In the genomic region with DNA sequence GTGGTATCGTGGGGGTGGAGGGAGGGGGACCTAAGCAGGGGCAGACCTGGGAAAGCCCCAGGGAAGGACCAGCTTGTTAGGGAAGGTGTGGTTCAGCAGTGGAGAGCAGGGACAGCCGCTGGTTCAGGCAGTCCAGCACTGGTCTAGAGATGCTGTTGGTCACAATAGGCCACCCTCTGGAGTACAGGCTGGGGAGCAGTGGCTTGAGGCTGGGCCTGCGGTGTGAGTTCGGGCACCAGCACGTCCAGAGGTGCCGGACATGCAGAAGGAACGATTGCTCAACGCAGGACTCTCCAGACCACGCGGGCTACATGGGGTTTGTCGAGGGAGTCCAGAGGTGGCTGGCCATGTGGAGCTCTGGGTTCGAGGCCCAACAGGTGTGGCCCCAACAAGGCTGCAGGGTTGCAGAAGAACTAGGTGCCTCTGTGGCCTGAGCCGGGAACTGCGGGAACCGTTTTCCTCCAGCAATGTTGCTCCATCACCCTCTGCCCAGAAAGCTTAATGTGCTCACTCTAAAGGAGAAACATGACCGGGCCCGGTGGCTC, we compare ENCODE assay signal across 36 cellular contexts.
"Had no signal": no experiment of that assay in that cellular context is flagged by ENCODE, and none has a peak within 500 bp of the region (broad histone marks: within the 10 kb centered on the region; RNA-seq: fewer than 3 reads in every experiment).

No MANE protein-coding gene starts in this region.

- FAIRE-seq: colon, frontal cortex had no signal

- H3K4me3 ChIP-seq: adrenal gland, body of pancreas, heart left ventricle had no signal

- H3K27me3 Mint-ChIP-seq: activated B cell treated with CpG ODN at 0.5 μM for 24 hours; activated CD8-positive, alpha-beta memory T cell treated with anti-CD3 and anti-CD28 coated beads, Interleukin-2, amount 10 ng/mL, durations not matched to agents 7 days and 5 days; activated naive CD4-positive, alpha-beta T cell treated with anti-CD3 and anti-CD28 coated beads, Interleukin-2, amount 50 U/mL, for 24 hours; activated naive CD8-positive, alpha-beta T cell treated with anti-CD3 and anti-CD28 coated beads for 36 hours; activated naive CD8-positive, alpha-beta T cell treated with anti-CD3 and anti-CD28 coated beads, Interleukin-2, amount 50 U/mL, for 24 hours; T-helper 17 cell had no signal

- H3K27ac ChIP-seq: adrenal gland, body of pancreas, heart left ventricle, WERI-Rb-1 had no signal

- DNase-seq: activated B cell treated with CpG ODN at 0.5 μM for 24 hours; activated CD4-positive, alpha-beta T cell treated with anti-CD3 and anti-CD28 coated beads for 48 hours; activated CD4-positive, alpha-beta T cell treated with anti-CD3 and anti-CD28 coated beads, Interleukin-2, amount 50 U/mL, for 1 hour; activated CD4-positive, alpha-beta T cell treated with anti-CD3 and anti-CD28 coated beads, Interleukin-2, amount 50 U/mL, for 48 hours; activated CD8-positive, alpha-beta memory T cell treated with anti-CD3 and anti-CD28 coated beads, Interleukin-2, amount 10 ng/mL, durations not matched to agents 7 days and 5 days; activated CD8-positive, alpha-beta memory T cell treated with anti-CD3 and anti-CD28 coated beads, Interleukin-2, amount 50 U/mL, for 4 hours; activated CD8-positive, alpha-beta T cell treated with anti-CD3 and anti-CD28 coated beads, Interleukin-2, amount 10 ng/mL, durations not matched to agents 7 days and 5 days; activated effector memory CD4-positive, alpha-beta T cell treated with anti-CD3 and anti-CD28 coated beads, Interleukin-2, amount 50 U/mL, for 16 hours; activated naive CD4-positive, alpha-beta T cell treated with anti-CD3 and anti-CD28 coated beads for 36 hours; activated naive CD8-positive, alpha-beta T cell treated with anti-CD3 and anti-CD28 coated beads for 36 hours; activated naive CD8-positive, alpha-beta T cell treated with anti-CD3 and anti-CD28 coated beads, Interleukin-2, amount 50 U/mL, for 24 hours; activated T-cell treated with anti-CD3 and anti-CD28 coated beads, Interleukin-2, amount 50 U/mL, for 1 hour; activated T-cell treated with anti-CD3 and anti-CD28 coated beads, Interleukin-2, amount 50 U/mL, for 48 hours; amygdala; aorta; body of pancreas; cortex of kidney; dermis blood vessel endothelial cell; effector CD4-positive, alpha-beta T cell; effector memory CD8-positive, alpha-beta T cell; erythroblast; foreskin fibroblast; glutamatergic neuron; heart left ventricle; T-helper 1 cell; T-helper 17 cell; T1000; WERI-Rb-1 had no signal

- H3K4me1 Mint-ChIP-seq: activated B cell treated with CpG ODN at 0.5 μM for 24 hours had no signal

- H3K27me3 ChIP-seq: adrenal gland, body of pancreas, heart left ventricle had no signal

- H3K4me1 ChIP-seq: adrenal gland, body of pancreas, heart left ventricle had no signal

- H3K9me3 ChIP-seq: adrenal gland, body of pancreas had no signal

- H3K9me3 Mint-ChIP-seq: activated naive CD4-positive, alpha-beta T cell treated with anti-CD3 and anti-CD28 coated beads, Interleukin-2, amount 50 U/mL, for 24 hours had no signal

- ATAC-seq: activated CD4-positive, CD25-positive, alpha-beta regulatory T cell treated with anti-CD3 and anti-CD28 coated beads, Interleukin-2, amount 50 U/mL, for 24 hours; activated CD8-positive, alpha-beta memory T cell treated with anti-CD3 and anti-CD28 coated beads, Interleukin-2, amount 10 ng/mL, durations not matched to agents 7 days and 5 days; activated CD8-positive, alpha-beta T cell treated with anti-CD3 and anti-CD28 coated beads, Interleukin-2, amount 10 ng/mL, durations not matched to agents 7 days and 5 days; activated naive CD8-positive, alpha-beta T cell treated with anti-CD3 and anti-CD28 coated beads, Interleukin-2, amount 50 U/mL, for 24 hours; body of pancreas; effector memory CD8-positive, alpha-beta T cell; heart left ventricle; T-helper 17 cell had no signal

- H3K36me3 ChIP-seq: adrenal gland, heart left ventricle, WERI-Rb-1 had no signal

- H3K4me3 Mint-ChIP-seq: activated B cell treated with CpG ODN at 0.5 μM for 24 hours; activated CD8-positive, alpha-beta memory T cell treated with anti-CD3 and anti-CD28 coated beads, Interleukin-2, amount 10 ng/mL, durations not matched to agents 7 days and 5 days; activated CD8-positive, alpha-beta T cell treated with anti-CD3 and anti-CD28 coated beads, Interleukin-2, amount 10 ng/mL, durations not matched to agents 7 days and 5 days; activated naive CD4-positive, alpha-beta T cell treated with anti-CD3 and anti-CD28 coated beads for 36 hours; activated naive CD4-positive, alpha-beta T cell treated with anti-CD3 and anti-CD28 coated beads, Interleukin-2, amount 50 U/mL, for 24 hours; activated naive CD8-positive, alpha-beta T cell treated with anti-CD3 and anti-CD28 coated beads for 36 hours; activated naive CD8-positive, alpha-beta T cell treated with anti-CD3 and anti-CD28 coated beads, Interleukin-2, amount 50 U/mL, for 24 hours; activated T-helper 1 cell treated with anti-CD3 and anti-CD28 coated beads, Interleukin-12 subunit alpha, Interleukin-12 subunit beta, Interleukin-2, Interleukin-4 antibody, amounts not matched to agents 30 ng/mL and 10 ng/mL and 1 ng/mL, durations not matched to agents 14 hours and 24 hours and 36 hours; effector memory CD8-positive, alpha-beta T cell; T-helper 17 cell; T-helper 2 cell treated with Interferon-gamma antibody and Interleukin-4, amounts not matched to agents 5 μg/mL and 100 μg/mL, for 36 hours had no signal

- H3K27ac Mint-ChIP-seq: activated B cell treated with CpG ODN at 0.5 μM for 24 hours; activated CD8-positive, alpha-beta memory T cell treated with anti-CD3 and anti-CD28 coated beads, Interleukin-2, amount 10 ng/mL, durations not matched to agents 7 days and 5 days; activated CD8-positive, alpha-beta T cell treated with anti-CD3 and anti-CD28 coated beads, Interleukin-2, amount 10 ng/mL, durations not matched to agents 7 days and 5 days; activated naive CD4-positive, alpha-beta T cell treated with anti-CD3 and anti-CD28 coated beads for 36 hours; activated naive CD8-positive, alpha-beta T cell treated with anti-CD3 and anti-CD28 coated beads for 36 hours; activated naive CD8-positive, alpha-beta T cell treated with anti-CD3 and anti-CD28 coated beads, Interleukin-2, amount 50 U/mL, for 24 hours; activated T-helper 1 cell treated with anti-CD3 and anti-CD28 coated beads, Interleukin-12 subunit alpha, Interleukin-12 subunit beta, Interleukin-2, Interleukin-4 antibody, amounts not matched to agents 30 ng/mL and 10 ng/mL and 1 ng/mL, durations not matched to agents 14 hours and 24 hours and 36 hours; activated T-helper 2 cell treated with anti-CD3 and anti-CD28 coated beads, Interferon-gamma antibody, Interleukin-2, Interleukin-4, amounts not matched to agents 10 μg/mL and 5 μg/mL and 100 μg/mL, durations not matched to agents 14 hours and 24 hours and 36 hours; T-helper 17 cell; T-helper 2 cell treated with Interferon-gamma antibody and Interleukin-4, amounts not matched to agents 5 μg/mL and 100 μg/mL, for 36 hours had no signal
